In genomic region chr5:172305380-172305779, GRCh38 we compare ENCODE assay signal across 27 cellular contexts.
"Had no signal": no experiment of that assay in that cellular context is flagged by ENCODE, and none has a peak within 500 bp of the region (broad histone marks: within the 10 kb centered on the region; RNA-seq: fewer than 3 reads in every experiment).

No MANE protein-coding gene starts in this region.

- H3K36me3 ChIP-seq: colonic mucosa, esophagus muscularis mucosa, esophagus squamous epithelium, gastrocnemius medialis, gastroesophageal sphincter, heart left ventricle, heart right ventricle had no signal

- FAIRE-seq: endometrium, endothelial cell of umbilical vein, frontal cortex had no signal

- H2AFZ ChIP-seq: hepatocyte had no signal

- H3K9me3 ChIP-seq: colonic mucosa had no signal

- H3K4me2 ChIP-seq: hepatocyte had no signal

- H3K27me3 ChIP-seq: colonic mucosa, dorsolateral prefrontal cortex, esophagus muscularis mucosa, esophagus squamous epithelium, foreskin keratinocyte, gastrocnemius medialis, gastroesophageal sphincter, heart left ventricle, heart right ventricle, hepatocyte had no signal

- H3K27ac ChIP-seq: colonic mucosa, coronary artery, dorsolateral prefrontal cortex, epithelial cell of prostate, esophagus muscularis mucosa, esophagus squamous epithelium, foreskin keratinocyte, gastrocnemius medialis, gastroesophageal sphincter, heart left ventricle, heart right ventricle, hepatocyte had no signal

- H3K4me3 ChIP-seq: colonic mucosa, coronary artery, dorsolateral prefrontal cortex, esophagus muscularis mucosa, esophagus squamous epithelium, gastrocnemius medialis, gastroesophageal sphincter, heart left ventricle, heart right ventricle, hepatocyte had no signal

- H3K4me1 ChIP-seq: colonic mucosa, esophagus muscularis mucosa, foreskin keratinocyte, gastrocnemius medialis, gastroesophageal sphincter, heart left ventricle, heart right ventricle had no signal

- ATAC-seq: effector memory CD8-positive, alpha-beta T cell; esophagus mucosa; foreskin keratinocyte; gastrocnemius medialis; gastroesophageal sphincter; heart left ventricle; heart right ventricle had no signal

- DNase-seq: colonic mucosa; cortex of kidney; dermis blood vessel endothelial cell; dorsolateral prefrontal cortex; effector CD4-positive, alpha-beta T cell; effector CD8-positive, alpha-beta T cell; effector memory CD4-positive, alpha-beta T cell; effector memory CD8-positive, alpha-beta T cell; erythroblast; esophagus squamous epithelium; foreskin fibroblast; foreskin keratinocyte; foreskin melanocyte; gastrocnemius medialis; glutamatergic neuron; head of caudate nucleus; heart left ventricle; heart right ventricle had no signal

- H3K79me2 ChIP-seq: hepatocyte had no signal
